In genomic region chr21:43659136-43660000, GRCh38 we compare ENCODE assay signal across 8 cellular contexts. TPM values are rescaled to one million over a fixed set of nuclear protein-coding genes. Genes with fewer than 3 reads are reported as not detected.
DNase-seq lines count a peak whose midpoint lies in the region; ATAC-seq and TF ChIP-seq lines count a peak whose summit lies in the region.

HSF2BP (minus strand) TSS chr21:43659488; CDS start chr21:43658096, 1,392 bp downstream.
A gene with protein sequence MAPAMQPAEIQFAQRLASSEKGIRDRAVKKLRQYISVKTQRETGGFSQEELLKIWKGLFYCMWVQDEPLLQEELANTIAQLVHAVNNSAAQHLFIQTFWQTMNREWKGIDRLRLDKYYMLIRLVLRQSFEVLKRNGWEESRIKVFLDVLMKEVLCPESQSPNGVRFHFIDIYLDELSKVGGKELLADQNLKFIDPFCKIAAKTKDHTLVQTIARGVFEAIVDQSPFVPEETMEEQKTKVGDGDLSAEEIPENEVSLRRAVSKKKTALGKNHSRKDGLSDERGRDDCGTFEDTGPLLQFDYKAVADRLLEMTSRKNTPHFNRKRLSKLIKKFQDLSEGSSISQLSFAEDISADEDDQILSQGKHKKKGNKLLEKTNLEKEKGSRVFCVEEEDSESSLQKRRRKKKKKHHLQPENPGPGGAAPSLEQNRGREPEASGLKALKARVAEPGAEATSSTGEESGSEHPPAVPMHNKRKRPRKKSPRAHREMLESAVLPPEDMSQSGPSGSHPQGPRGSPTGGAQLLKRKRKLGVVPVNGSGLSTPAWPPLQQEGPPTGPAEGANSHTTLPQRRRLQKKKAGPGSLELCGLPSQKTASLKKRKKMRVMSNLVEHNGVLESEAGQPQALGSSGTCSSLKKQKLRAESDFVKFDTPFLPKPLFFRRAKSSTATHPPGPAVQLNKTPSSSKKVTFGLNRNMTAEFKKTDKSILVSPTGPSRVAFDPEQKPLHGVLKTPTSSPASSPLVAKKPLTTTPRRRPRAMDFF (plus strand): TSS chr21:43659560. CDS start chr21:43659665, 105 bp downstream.

- peaks cover 5 to 13% of the 10 kb centered on the region in 2 experiments; a peak in 3 of 4 replicates for H3K4me1 ChIP-seq in SK-N-SH (ENCODE audit: control insufficient read depth in 1 of 2, insufficient read depth in 2 of 2, low read depth in 1 of 2, low read length in 1 of 2)

- H3K27ac Mint-ChIP-seq in activated naive CD4-positive, alpha-beta T cell treated with anti-CD3 and anti-CD28 coated beads, Interleukin-2, amount 50 U/mL, for 72 hours, result peak within 1 kb of the TSS; percentile 97
- H3K27ac Mint-ChIP-seq in osteocyte (ENCODE audit: unreplicated experiment), result peak within 1 kb of the TSS; percentile 96

- H3K4me3 ChIP-seq in H7 (ENCODE audit: insufficient read depth, low read depth, low read length), result peak within 1 kb of the TSS; percentile 98
- peak within 1 kb of the TSS; percentile 88 to 94 for H3K4me3 ChIP-seq in SK-N-SH (ENCODE audit: low read depth in 2 of 2, low read length in 1 of 2)

- no peaks in the 10 kb centered on the region for H3K9me2 ChIP-seq in SK-N-SH

- peaks cover 14% of the 10 kb centered on the region for H3F3A ChIP-seq in SK-N-SH (replicated peaks; ENCODE audit: insufficient read depth)

- H3K27me3 ChIP-seq in H7 (ENCODE audit: control insufficient read depth, insufficient read depth, low read length) (no peaks in the 10 kb centered on the region), SK-N-SH (ENCODE audit: insufficient read depth) (no peaks in the 10 kb centered on the region)

- peak within 1 kb of the TSS; percentile 91 for H2AFZ ChIP-seq in SK-N-SH (ENCODE audit: low read depth)

- 25% methylated on average over 40 of the region's 92 CpGs for WGBS in SK-N-SH (ENCODE audit: low lambda C conversion rate)

- peaks cover 48% of the 10 kb centered on the region for H3K79me2 ChIP-seq in SK-N-SH (ENCODE audit: insufficient read depth)

- H3K36me3 Mint-ChIP-seq in activated naive CD4-positive, alpha-beta T cell treated with anti-CD3 and anti-CD28 coated beads, Interleukin-2, amount 50 U/mL, for 72 hours, result peaks cover 24 to 32% of the 10 kb centered on the region in 2 donors
- peaks cover 5% of the 10 kb centered on the region for H3K36me3 Mint-ChIP-seq in osteocyte (ENCODE audit: unreplicated experiment)

- POLR2A ChIA-PET in SK-N-SH (lab: Yijun Ruan, JAX), result interaction anchor here (0.7 to 1.3 kb wide), 2 partner anchors 130 to 685 kb away, joined by 3 read pairs; partner anchors contain the start of genes PKNOX1 and RRP1

- H3K36me3 ChIP-seq in H7 (replicated peaks; ENCODE audit: control insufficient read depth, insufficient read depth, low read length) (peaks cover 7% of the 10 kb centered on the region), SK-N-SH (replicated peaks in 1 of 2; ENCODE audit: control insufficient read depth in 1 of 2, insufficient read depth in 2 of 2, low read length in 1 of 2) (peaks cover 10 to 20% of the 10 kb centered on the region in 2 experiments)

- TF ChIP-seq EP300 in SK-N-SH (IDR thresholded peaks at IDR 0.05; ENCODE audit: borderline replicate concordance in 1 of 2, low read depth in 1 of 2, low read length in 1 of 2), result 0 out of 4 replicates have a peak, but pooled peaks of 1 of the 2 experiments have one; percentile 5

- no peaks in the 10 kb centered on the region for H3K27me3 Mint-ChIP-seq in osteocyte (ENCODE audit: unreplicated experiment)

- peak within 1 kb of the TSS; percentile 81 for H3K9ac ChIP-seq in SK-N-SH

- H3K27ac ChIP-seq in SK-N-SH (ENCODE audit: low read depth in 2 of 2, low read length in 1 of 2) (peak within 1 kb of the TSS; percentile 75 to 77), temporal lobe (ENCODE audit: low read depth, low read length) (peak within 1 kb of the TSS; percentile 46)

- H3K9me3 Mint-ChIP-seq in activated naive CD4-positive, alpha-beta T cell treated with anti-CD3 and anti-CD28 coated beads, Interleukin-2, amount 50 U/mL, for 72 hours, result no peaks in the 10 kb centered on the region
- no peaks in the 10 kb centered on the region for H3K9me3 Mint-ChIP-seq in osteocyte (ENCODE audit: unreplicated experiment)

- TF ChIP-seq RAD21 in SK-N-SH (IDR thresholded peaks at IDR 0.05; ENCODE audit: low read length), result no peak; the same call in 1 of the 2 replicates

- H3K4me2 ChIP-seq in SK-N-SH, result peak within 1 kb of the TSS; percentile 80

- peak within 1 kb of the TSS; percentile 92 for H3K4me3 Mint-ChIP-seq in osteocyte (ENCODE audit: unreplicated experiment)

- ATAC-seq in activated naive CD4-positive, alpha-beta T cell treated with anti-CD3 and anti-CD28 coated beads, Interleukin-2, amount 50 U/mL, for 72 hours, result peak; percentile 90 to 94
- ATAC-seq in Right ventricle myocardium inferior, result peak; percentile 96

- peak; percentile 85 for DNase-seq in ELR (ENCODE audit: low read depth)
- peak; percentile 97 for DNase-seq in H7
- peak; percentile 72 for DNase-seq in MV-4-11 (lab: John Stamatoyannopoulos, UW)
- peak; percentile 97 for DNase-seq in SK-N-SH
- DNase-seq in activated naive CD4-positive, alpha-beta T cell treated with anti-CD3 and anti-CD28 coated beads, Interleukin-2, amount 50 U/mL, for 72 hours (ENCODE audit: low spot score in 2 of 2), result peak; percentile 85 to 88
- DNase-seq in Right ventricle myocardium inferior (ENCODE audit: missing footprints), result peak; percentile 92
- DNase-seq in osteocyte (ENCODE audit: extremely low spot score, unreplicated experiment), result peak; percentile 94

- CTCF ChIA-PET in SK-N-SH (lab: Yijun Ruan, JAX), result interaction anchor here (1.3 to 1.4 kb wide), 2 partner anchors 13 to 316 kb away, joined by 3 to 4 read pairs; no protein-coding TSS in a partner anchor

- H3K9me3 ChIP-seq in SK-N-SH, result no peaks in the 10 kb centered on the region

- intact Hi-C loops in Right ventricle myocardium inferior (cut with DNase I), result no loop called here

- no peaks in the 10 kb centered on the region for H4K20me1 ChIP-seq in SK-N-SH (ENCODE audit: insufficient read depth)

- peak; percentile 23 for TF ChIP-seq CTCF in SK-N-SH (IDR thresholded peaks at IDR 0.05)
- peak; percentile 9 for TF ChIP-seq CTCF in osteocyte (IDR thresholded peaks at IDR 0.05)

- peaks cover 27% of the 10 kb centered on the region for H3K4me1 Mint-ChIP-seq in osteocyte (ENCODE audit: unreplicated experiment)

TF ChIP-seq in SK-N-SH, 30 proteins besides CTCF, POLR2A, EP300 and RAD21 (continues in another document):
- TF ChIP-seq MEF2A (IDR thresholded peaks at IDR 0.05; ENCODE audit: borderline replicate concordance, low read depth) (no peak), MXI1 (IDR thresholded peaks at IDR 0.05; ENCODE audit: low read depth, low read length) (peak; percentile 88), RXRA (IDR thresholded peaks at IDR 0.05; ENCODE audit: borderline replicate concordance, low read depth) (no peak), FOSL2 (IDR thresholded peaks at IDR 0.05; ENCODE audit: borderline replicate concordance, low read depth) (no peak), YY1 (IDR thresholded peaks at IDR 0.05; ENCODE audit: low read depth) (no peak), RFX5 (IDR thresholded peaks at IDR 0.05; ENCODE audit: low read length) (no peak), CHD2 (IDR thresholded peaks at IDR 0.05; ENCODE audit: low read length, partially characterized antibody) (peak; percentile 56), EZH2phosphoT487 (IDR thresholded peaks at IDR 0.05; ENCODE audit: borderline replicate concordance, low read depth) (no peak), TAF1 (IDR thresholded peaks at IDR 0.05; ENCODE audit: borderline replicate concordance, low read depth, low read length) (peak; percentile 85; the same call in 1 of the 2 replicates), SMC3 (IDR thresholded peaks at IDR 0.05; ENCODE audit: low read depth, low read length) (no peak), SIN3A (IDR thresholded peaks at IDR 0.05; ENCODE audit: borderline replicate concordance, low read depth, low read length) (peak; percentile 67; the same call in 1 of the 2 replicates), NRF1 (IDR thresholded peaks at IDR 0.05; ENCODE audit: low read depth, low read length) (no peak), TEAD4 (IDR thresholded peaks at IDR 0.05; ENCODE audit: borderline replicate concordance, insufficient read depth) (no peak), GABPA (IDR thresholded peaks at IDR 0.05; ENCODE audit: low read depth) (no peak)
- TF ChIP-seq, protein P1, sequence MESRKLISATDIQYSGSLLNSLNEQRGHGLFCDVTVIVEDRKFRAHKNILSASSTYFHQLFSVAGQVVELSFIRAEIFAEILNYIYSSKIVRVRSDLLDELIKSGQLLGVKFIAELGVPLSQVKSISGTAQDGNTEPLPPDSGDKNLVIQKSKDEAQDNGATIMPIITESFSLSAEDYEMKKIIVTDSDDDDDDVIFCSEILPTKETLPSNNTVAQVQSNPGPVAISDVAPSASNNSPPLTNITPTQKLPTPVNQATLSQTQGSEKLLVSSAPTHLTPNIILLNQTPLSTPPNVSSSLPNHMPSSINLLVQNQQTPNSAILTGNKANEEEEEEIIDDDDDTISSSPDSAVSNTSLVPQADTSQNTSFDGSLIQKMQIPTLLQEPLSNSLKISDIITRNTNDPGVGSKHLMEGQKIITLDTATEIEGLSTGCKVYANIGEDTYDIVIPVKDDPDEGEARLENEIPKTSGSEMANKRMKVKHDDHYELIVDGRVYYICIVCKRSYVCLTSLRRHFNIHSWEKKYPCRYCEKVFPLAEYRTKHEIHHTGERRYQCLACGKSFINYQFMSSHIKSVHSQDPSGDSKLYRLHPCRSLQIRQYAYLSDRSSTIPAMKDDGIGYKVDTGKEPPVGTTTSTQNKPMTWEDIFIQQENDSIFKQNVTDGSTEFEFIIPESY (IDR thresholded peaks at IDR 0.05; ENCODE audit: borderline replicate concordance, low read depth), result no peak

RNA-seq across cellular contexts. Expression of gene HSF2BP, which starts in this region (rescaled TPM):
- 0.52 and 0.85 TPM in 2 replicates for total RNA-seq in H7 (2014; rRNA removed; shearing (Covaris generic))
- polyA plus RNA-seq in SK-N-SH (2012; rRNA removed), result 1.1 TPM in 2 replicates
- polyA plus RNA-seq in SK-N-SH (2012; cell fraction: cytosol; rRNA removed), result 1.1 and 1.7 TPM in 2 replicates
- 1.0 and 1.3 TPM in 2 replicates for polyA plus RNA-seq in SK-N-SH (2012; cell fraction: nucleus; rRNA removed)
- under 1 TPM; 0.57 to 0.78 TPM for total RNA-seq in activated naive CD4-positive, alpha-beta T cell treated with anti-CD3 and anti-CD28 coated beads, Interleukin-2, amount 50 U/mL, for 72 hours
- total RNA-seq in Right ventricle myocardium inferior, result not detected
- total RNA-seq in osteocyte, result 3.4 and 3.7 TPM in 2 replicates
- 2.2 TPM for total RNA-seq in temporal lobe

RNA-seq across cellular contexts. Expression of the second gene that starts in this region (rescaled TPM):
- 63.9 and 70.1 TPM in 2 replicates for total RNA-seq in H7 (2014; rRNA removed; shearing (Covaris generic))
- polyA plus RNA-seq in SK-N-SH (2012; rRNA removed), result 9.6 and 10.4 TPM in 2 replicates
- polyA plus RNA-seq in SK-N-SH (2012; cell fraction: cytosol; rRNA removed), result 8.6 and 10.1 TPM in 2 replicates
- 11.7 and 12.3 TPM in 2 replicates for polyA plus RNA-seq in SK-N-SH (2012; cell fraction: nucleus; rRNA removed)
- 10 to 100 TPM; 39.1 to 61.5 TPM for total RNA-seq in activated naive CD4-positive, alpha-beta T cell treated with anti-CD3 and anti-CD28 coated beads, Interleukin-2, amount 50 U/mL, for 72 hours
- total RNA-seq in Right ventricle myocardium inferior, result 9.5 TPM
- total RNA-seq in osteocyte, result 26.0 and 26.5 TPM in 2 replicates
- 17.2 TPM for total RNA-seq in temporal lobe

Comparison
In these comparisons a context has a peak if more than half of its experiments do, and no peak if none do; other contexts are left out.
1. Peak in every context shown above with its lines: DNase-seq, ATAC-seq, H3K4me3 ChIP-seq and H3K27ac ChIP-seq.